In the genomic region with DNA sequence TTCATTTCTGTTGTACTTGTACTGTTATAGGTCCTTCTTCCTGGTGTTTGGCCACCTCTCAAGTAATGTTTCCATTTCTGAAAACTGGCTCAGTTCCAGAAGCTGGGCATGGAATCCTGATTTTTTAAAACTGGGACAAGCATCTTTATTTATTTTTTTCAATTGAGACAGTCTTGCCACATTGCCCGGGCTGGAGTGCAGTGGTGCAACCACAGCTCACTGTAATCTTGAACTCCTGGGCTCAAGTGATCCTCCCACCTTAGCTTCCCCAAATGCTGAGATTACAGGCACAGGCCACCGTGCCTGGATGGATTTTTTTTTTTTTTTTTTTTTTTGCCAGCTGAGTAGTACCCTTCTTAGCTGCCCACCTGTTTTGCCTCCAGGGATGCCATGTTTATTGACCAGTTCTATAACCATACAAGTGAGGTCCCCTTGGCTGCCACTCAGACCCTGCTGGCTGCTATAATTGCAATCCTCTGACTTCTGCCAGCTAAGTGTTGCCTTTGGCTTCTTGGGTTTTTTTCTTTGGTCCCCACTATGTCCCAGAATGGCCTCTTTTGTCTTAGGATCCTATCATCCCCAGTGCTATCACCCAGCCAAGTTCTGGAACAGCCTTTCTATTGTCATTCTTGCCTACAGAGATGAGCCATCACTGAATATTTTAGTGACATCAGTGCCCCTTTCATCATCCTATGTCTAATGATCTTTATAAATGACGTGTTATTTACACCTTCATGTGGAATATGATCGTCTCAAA, we compare ENCODE assay signal across 1 cellular context.
TF ChIP-seq lines count a peak whose summit lies in the region.

No MANE protein-coding gene starts in this region.

TF ChIP-seq in endothelial cell of umbilical vein, 7 proteins besides CTCF, POLR2A, EP300 and RAD21 (continued from another document):
- TF ChIP-seq POLR2AphosphoS5 (IDR thresholded peaks at IDR 0.05; ENCODE audit: insufficient read depth, low read depth, low read length) (no peak), MYC (IDR thresholded peaks at IDR 0.05; ENCODE audit: low read depth, low read length) (no peak), JUN (IDR thresholded peaks at IDR 0.05; ENCODE audit: borderline replicate concordance, insufficient read depth, insufficient read length, low read depth) (no peak), FOS (IDR thresholded peaks at IDR 0.05; ENCODE audit: borderline replicate concordance, insufficient read depth, low read length) (no peak), GATA2 (IDR thresholded peaks at IDR 0.05; ENCODE audit: insufficient read depth, insufficient read length, low read depth, low read length) (no peak), MAX (IDR thresholded peaks at IDR 0.05; ENCODE audit: insufficient read depth, insufficient read length) (no peak)
TF ChIP-seq in endothelial cell of umbilical vein: peak in this region for 0.
